In genomic region chr10:128894641-128895040, GRCh38 we compare ENCODE assay signal across 8 cellular contexts.
"Had no signal": no experiment of that assay in that cellular context is flagged by ENCODE, and none has a peak within 500 bp of the region (broad histone marks: within the 10 kb centered on the region; RNA-seq: fewer than 3 reads in every experiment).

No MANE protein-coding gene starts in this region.

- H3K36me3 ChIP-seq: HAP-1 had no signal

- H3K27ac ChIP-seq: GM23248 had no signal

- H3K4me3 Mint-ChIP-seq: HFFc6 had no signal

- H2AFZ ChIP-seq: GM23248 had no signal

- H3K9me3 ChIP-seq: HAP-1 had no signal

- DNase-seq: GM23248, GOT3, H7, HFFc6, IMR-90 had no signal

- H3K4me1 ChIP-seq: HAP-1 had no signal

- H3K27ac Mint-ChIP-seq: HFFc6 had no signal

- H3K4me3 ChIP-seq: GM23248, HAP-1, K562 had no signal

- H3K9ac ChIP-seq: GM23248 had no signal

- ATAC-seq: HCT116, K562 had no signal
